23 cellular contexts compared by ENCODE assay signal in genomic region chr1:52487632-52488031, GRCh38.
DNase-seq lines count a peak whose midpoint lies in the region; ATAC-seq and TF ChIP-seq lines count a peak whose summit lies in the region.
"Had no signal": no experiment of that assay in that cellular context is flagged by ENCODE, and none has a peak within 500 bp of the region (broad histone marks: within the 10 kb centered on the region; RNA-seq: fewer than 3 reads in every experiment).

No MANE protein-coding gene starts in this region.

- no peak overlapping the region for H3K14ac ChIP-seq in IMR-90 (replicated peaks; ENCODE audit: low read depth, low read length)

- H3K79me1 ChIP-seq in IMR-90 (ENCODE audit: low read depth in 1 of 2, low read length in 2 of 2), result no peaks in the 10 kb centered on the region; a peak in 1 of 4 replicates

- TF ChIP-seq POLR2A in IMR-90 (IDR thresholded peaks at IDR 0.05; ENCODE audit: low read depth, low read length), result no peak

- POLR2A ChIA-PET in IMR-90 (lab: Charles Lee; ENCODE audit: unreplicated experiment), result no interaction called here

- H2AK5ac ChIP-seq in IMR-90 (ENCODE audit: low read depth, low read length), result no peak overlapping the region

- H3K27ac ChIP-seq in GM23338 (ENCODE audit: low read depth) (0 out of 2 replicates have a peak overlapping the region, but pooled peaks have one; percentile 14), IMR-90 (ENCODE audit: insufficient read depth, low read length) (no peak overlapping the region)
- H3K27ac ChIP-seq: C4-2B, HL-60, SK-N-MC had no signal

- H3K9me3 ChIP-seq in IMR-90 (ENCODE audit: control insufficient read depth, insufficient read depth, low read length), result no peaks in the 10 kb centered on the region
- H3K9me3 ChIP-seq: Caco-2 had no signal

- H3K4ac ChIP-seq in IMR-90 (ENCODE audit: low read depth, low read length), result no peak overlapping the region

- H2BK15ac ChIP-seq in IMR-90 (ENCODE audit: low read depth, low read length), result no peak overlapping the region

- in situ Hi-C loops in IMR-90 (cut with MboI; ENCODE audit: low sequenced_read_pairs), result no loop called here
- in situ Hi-C loops in G401 (cut with HindIII; ENCODE audit: low sequenced_read_pairs), result no loop called here
- in situ Hi-C loops in GM13976 (cut with MboI; ENCODE audit: low sequenced_read_pairs, unreplicated experiment), result no loop called here

- ATAC-seq in GM23338 (no peak), IMR-90 (ENCODE audit: low read depth) (no peak), GM18520 (IDR thresholded peaks at IDR 0.05; ENCODE audit: unreplicated experiment) (no peak)
- ATAC-seq: CD8-positive, alpha-beta T cell had no signal

- TF ChIP-seq RAD21 in IMR-90 (IDR thresholded peaks at IDR 0.05; ENCODE audit: low read length), result no peak

- H3K36me3 Mint-ChIP-seq in GM23338 (ENCODE audit: low read depth), result no peaks in the 10 kb centered on the region
- H3K36me3 Mint-ChIP-seq in brain, result peaks cover 58% of the 10 kb centered on the region
- H3K36me3 Mint-ChIP-seq in nephron progenitor cell (ENCODE audit: low read depth), result peaks cover 42% of the 10 kb centered on the region

- H3K4me3 Mint-ChIP-seq in GM23338 (no peak overlapping the region), brain (no peak overlapping the region), nephron progenitor cell (no peak overlapping the region)
- H3K4me3 Mint-ChIP-seq: B cell; CD8-positive, alpha-beta T cell had no signal

- no peak for DNase-seq in GM23338 (ENCODE audit: low spot score)
- DNase-seq in IMR-90, result no peak
- DNase-seq in nephron progenitor cell, result no peak
- no peak for DNase-seq in G401 (ENCODE audit: low spot score)
- no peak for DNase-seq in GM13976 (ENCODE audit: low spot score)
- DNase-seq: Caco-2; CD8-positive, alpha-beta T cell; GDM1; Kasumi-1; NCI-H1105; NCI-H1436 treated with DMSO at 0.1 percent for 48 hours; NCI-H1930; NCI-H2107; NCI-H446; NCI-H524 treated with DMSO at 0.1 percent for 48 hours; NCI-H774; SIG-M5 had no signal

- no peak overlapping the region for H2BK5ac ChIP-seq in IMR-90 (ENCODE audit: low read depth, low read length, poor library complexity, severe bottlenecking)

- H3K4me1 ChIP-seq in GM23338 (ENCODE audit: insufficient read depth) (no peaks in the 10 kb centered on the region), IMR-90 (ENCODE audit: control insufficient read depth, insufficient read depth, low read length) (no peaks in the 10 kb centered on the region)

- H3K4me1 Mint-ChIP-seq in GM23338 (no peaks in the 10 kb centered on the region), brain (no peaks in the 10 kb centered on the region), nephron progenitor cell (no peaks in the 10 kb centered on the region)
- H3K4me1 Mint-ChIP-seq: B cell had no signal

- no peak overlapping the region for H4K8ac ChIP-seq in IMR-90 (ENCODE audit: low read depth in 2 of 2, low read length in 2 of 2)

- no peak overlapping the region for H3K4me3 ChIP-seq in GM23338
- no peak overlapping the region for H3K4me3 ChIP-seq in IMR-90 (ENCODE audit: insufficient read depth, low read depth, low read length)
- H3K4me3 ChIP-seq: SK-N-MC had no signal

- H3K23ac ChIP-seq in IMR-90 (ENCODE audit: low read depth, low read length), result no peak overlapping the region

- H3K36me3 ChIP-seq in GM23338 (ENCODE audit: insufficient read depth) (no peaks in the 10 kb centered on the region), IMR-90 (ENCODE audit: control insufficient read depth, insufficient read depth, low read length) (peaks cover 8% of the 10 kb centered on the region; the same call in 1 of the 2 replicates)

- no peak overlapping the region for H3K9ac ChIP-seq in IMR-90 (ENCODE audit: low read depth, low read length)

- H2AFZ ChIP-seq in GM23338 (no peak overlapping the region), IMR-90 (replicated peaks; ENCODE audit: low read length, poor library complexity) (no peak overlapping the region)

- no peak overlapping the region for H3K56ac ChIP-seq in IMR-90 (ENCODE audit: extremely low read depth, insufficient read depth, low read length)

- H4K20me1 ChIP-seq in GM23338 (replicated peaks; ENCODE audit: insufficient read depth) (no peaks in the 10 kb centered on the region), IMR-90 (ENCODE audit: insufficient read depth, low read length) (no peaks in the 10 kb centered on the region)

- H3K4me2 ChIP-seq in GM23338 (no peak overlapping the region), IMR-90 (ENCODE audit: low read depth, low read length) (no peak overlapping the region)

- no CpG with 5 or more reads among the region's 2 CpGs for WGBS in IMR-90 (ENCODE audit: extremely low coverage in 2 of 2, insufficient read length in 1 of 2), 2 experiments

- dilution Hi-C loops in IMR-90 (cut with HindIII; ENCODE audit: low sequenced_read_pairs, unreplicated experiment), result no loop called here

- no TSS peak for BruUV-seq in IMR-90 (replicated peaks; lab: Mats Ljungman, UMichigan)

- H2BK20ac ChIP-seq in IMR-90 (ENCODE audit: low read depth, low read length), result no peak overlapping the region

- H3K18ac ChIP-seq in IMR-90 (ENCODE audit: low read depth, low read length), result no peak overlapping the region

- intact Hi-C loops in IMR-90 (cut with micrococcal nuclease), result no loop called here

- H3K27me3 ChIP-seq in GM23338 (ENCODE audit: insufficient read depth) (no peaks in the 10 kb centered on the region), IMR-90 (ENCODE audit: control insufficient read depth, insufficient read depth, low read length) (no peaks in the 10 kb centered on the region)

- no peaks in the 10 kb centered on the region for H3K79me2 ChIP-seq in GM23338 (replicated peaks; ENCODE audit: insufficient read depth)

- TF ChIP-seq CTCF in GM23338 (conservative IDR thresholded peaks at IDR 0.05; ENCODE audit: low read depth in 2 of 2) (no peak), IMR-90 (conservative IDR thresholded peaks at IDR 0.05; ENCODE audit: low read depth, low read length) (no peak), brain (conservative IDR thresholded peaks at IDR 0.05) (no peak), nephron progenitor cell (IDR thresholded peaks at IDR 0.05) (no peak), GM13976 (IDR thresholded peaks at IDR 0.05; ENCODE audit: borderline replicate concordance, control extremely low read depth, extremely low read depth, insufficient read depth, missing control alignments) (no peak)

- H4K5ac ChIP-seq in IMR-90 (ENCODE audit: low read depth, low read length), result no peak overlapping the region

- no peaks in the 10 kb centered on the region for H3K9me2 ChIP-seq in GM23338 (ENCODE audit: insufficient read depth)

- no peaks in the 10 kb centered on the region for H3K9me3 Mint-ChIP-seq in GM23338
- H3K9me3 Mint-ChIP-seq in brain, result no peaks in the 10 kb centered on the region
- H3K9me3 Mint-ChIP-seq in nephron progenitor cell, result no peaks in the 10 kb centered on the region
- H3K9me3 Mint-ChIP-seq: CD8-positive, alpha-beta T cell had no signal

- H3K27me3 Mint-ChIP-seq in GM23338 (ENCODE audit: insufficient read depth, low read depth, poor library complexity) (no peaks in the 10 kb centered on the region), brain (no peaks in the 10 kb centered on the region), nephron progenitor cell (ENCODE audit: low read depth, poor library complexity) (no peaks in the 10 kb centered on the region)
- H3K27me3 Mint-ChIP-seq: B cell had no signal

- no peak overlapping the region for H4K91ac ChIP-seq in IMR-90 (ENCODE audit: insufficient read depth, low read depth, low read length)

- CTCF ChIA-PET in IMR-90 (lab: Yijun Ruan, JAX), result no interaction called here

- H3K27ac Mint-ChIP-seq in GM23338 (peak overlapping the region; percentile 75), brain (peak overlapping the region in 3 of 5 experiments; percentile 4 to 46 (median 14)), nephron progenitor cell (peak overlapping the region; percentile 75)
- H3K27ac Mint-ChIP-seq: B cell; CD8-positive, alpha-beta T cell had no signal

- no peak overlapping the region for H2BK120ac ChIP-seq in IMR-90 (ENCODE audit: low read depth, low read length)

- no peak overlapping the region for H2AK9ac ChIP-seq in IMR-90 (replicated peaks; ENCODE audit: low read depth, low read length, poor library complexity)

- H3K9me1 ChIP-seq in IMR-90 (ENCODE audit: insufficient read depth, low read length), result no peaks in the 10 kb centered on the region

- H3F3A ChIP-seq in GM23338 (replicated peaks; ENCODE audit: low read depth), result no peaks in the 10 kb centered on the region

TF ChIP-seq in GM23338, 12 proteins besides CTCF, POLR2A, EP300 and RAD21 (continues in another document):
- no peak for TF ChIP-seq ETS1 (IDR thresholded peaks at IDR 0.05)
- TF ChIP-seq POLR2AphosphoS5 (IDR thresholded peaks at IDR 0.05; ENCODE audit: low read depth), result no peak
- TF ChIP-seq EZH2phosphoT487 (IDR thresholded peaks at IDR 0.05; ENCODE audit: unreplicated experiment), result no peak
- no peak for TF ChIP-seq STAT1 (IDR thresholded peaks at IDR 0.05; ENCODE audit: unreplicated experiment)

TF ChIP-seq in IMR-90, 13 proteins besides CTCF, POLR2A, EP300 and RAD21:
- TF ChIP-seq MAFK (IDR thresholded peaks at IDR 0.05; ENCODE audit: low read depth, low read length), result peak; percentile 47
- no peak for TF ChIP-seq RFX5 (IDR thresholded peaks at IDR 0.05; ENCODE audit: low read depth, low read length)

Comparison
In these comparisons a context has a peak if more than half of its experiments do, and no peak if none do; other contexts are left out.
1. H3K27ac Mint-ChIP-seq: peak in every context shown above with its lines; median percentile 75 in GM23338; 75 in nephron progenitor cell; 14 in brain.